ENCODE assay signal across 9 cellular contexts in the genomic region with DNA sequence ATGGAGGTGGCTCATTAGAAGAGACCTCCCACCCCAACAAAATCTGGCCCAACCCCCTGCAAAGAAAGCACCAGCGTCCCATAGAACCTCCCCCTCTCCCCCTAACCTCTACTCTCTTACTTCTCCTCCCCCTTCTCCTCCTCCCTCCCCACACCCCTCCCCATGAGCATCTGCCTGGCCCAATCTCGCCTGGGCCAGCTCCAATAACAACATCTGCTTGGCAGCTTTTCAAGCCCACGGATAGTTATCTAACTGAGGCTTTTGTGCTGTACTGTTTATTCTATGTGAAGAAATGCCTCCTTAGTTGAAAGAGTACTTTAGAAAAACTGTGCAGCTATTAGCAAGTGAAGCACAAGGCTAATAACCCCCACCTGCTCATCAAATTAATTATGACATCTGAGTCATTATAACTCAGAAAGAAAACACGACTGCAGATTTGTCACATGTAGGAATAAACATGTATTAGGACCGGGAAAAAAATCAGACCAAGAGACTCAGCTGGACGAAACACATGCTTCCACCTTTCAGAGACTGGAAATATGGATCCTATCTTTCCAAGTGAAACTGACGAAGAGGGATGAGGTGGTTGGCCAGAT. TPM values are rescaled to one million over a fixed set of nuclear protein-coding genes. Genes with fewer than 3 reads are reported as not detected.
DNase-seq lines count a peak whose midpoint lies in the region; ATAC-seq and TF ChIP-seq lines count a peak whose summit lies in the region.
"Had no signal": no experiment of that assay in that cellular context is flagged by ENCODE, and none has a peak within 500 bp of the region (broad histone marks: within the 10 kb centered on the region; RNA-seq: fewer than 3 reads in every experiment).

No MANE protein-coding gene starts in this region.

- H3K9me3 ChIP-seq in fibroblast of lung (ENCODE audit: control insufficient read depth, insufficient read depth, low read depth, low read length): no peaks in the 10 kb centered on the region
- H3K9me3 ChIP-seq: lower lobe of right lung had no signal

- H3K79me2 ChIP-seq in fibroblast of lung (ENCODE audit: control insufficient read depth, insufficient read depth, low read length): peaks cover 2% of the 10 kb centered on the region

- H3K27me3 ChIP-seq in fibroblast of lung (ENCODE audit: control insufficient read depth, insufficient read depth, low read length) (no peaks in the 10 kb centered on the region), H7 (ENCODE audit: control insufficient read depth, insufficient read depth, low read length) (no peaks in the 10 kb centered on the region)

- no peaks in the 10 kb centered on the region for H4K20me1 ChIP-seq in fibroblast of lung (ENCODE audit: control insufficient read depth, extremely low read depth, insufficient read depth, low read length)

- H3K36me3 ChIP-seq in fibroblast of lung (ENCODE audit: control insufficient read depth, insufficient read depth, low read length): no peaks in the 10 kb centered on the region
- H3K36me3 ChIP-seq in H7 (replicated peaks; ENCODE audit: control insufficient read depth, insufficient read depth, low read length): no peaks in the 10 kb centered on the region
- H3K36me3 ChIP-seq: lower lobe of right lung had no signal

- peak; percentile 50 for ATAC-seq in omental fat pad (ENCODE audit: low FRiP score)
- no peak for ATAC-seq in HG03039 (IDR thresholded peaks at IDR 0.05; ENCODE audit: unreplicated experiment)

- H2AFZ ChIP-seq in fibroblast of lung (ENCODE audit: low read length): no peak overlapping the region

- DNase-seq in EH (ENCODE audit: low read depth) (peak; percentile 35), NCI-H82 (lab: John Stamatoyannopoulos, UW) (peak; percentile 95), fibroblast of lung (ENCODE audit: low read depth in 2 of 2) (peak; percentile 90 to 92), omental fat pad (ENCODE audit: low spot score) (no peak), AG20443 (ENCODE audit: low spot score) (no peak), H7 (no peak)
- no peak for DNase-seq in stimulated activated CD4-positive, alpha-beta T cell treated with anti-CD3 and anti-CD28 coated beads, Interleukin-2, amount 100 ng/mL, for 24 hours
- DNase-seq: lower lobe of right lung had no signal

- H3K9ac ChIP-seq in fibroblast of lung (ENCODE audit: insufficient read depth, low read length): no peak overlapping the region

- H3K4me3 ChIP-seq in fibroblast of lung (replicated peaks in 1 of 4; ENCODE audit: control extremely low read depth in 1 of 4, insufficient read depth in 1 of 4, low read depth in 3 of 4, low read length in 4 of 4) (peak overlapping the region in 1 of 4 experiments; percentile 20), H7 (ENCODE audit: insufficient read depth, low read depth, low read length) (no peak overlapping the region)
- H3K4me3 ChIP-seq: lower lobe of right lung had no signal

- H3K4me2 ChIP-seq in fibroblast of lung (ENCODE audit: extremely low read depth, insufficient read depth, low read length): peak overlapping the region; percentile 72

- TF ChIP-seq CTCF in fibroblast of lung (conservative IDR thresholded peaks at IDR 0.05 in 1 of 2, IDR thresholded peaks at IDR 0.05 in 1 of 2; ENCODE audit: low read depth in 1 of 2, low read length in 2 of 2) (no peak), omental fat pad (IDR thresholded peaks at IDR 0.05) (no peak)

- H3K27ac ChIP-seq in fibroblast of lung (ENCODE audit: insufficient read depth, low read length): no peak overlapping the region
- H3K27ac ChIP-seq: lower lobe of right lung had no signal

- peaks cover 13% of the 10 kb centered on the region for H3K4me1 ChIP-seq in fibroblast of lung (ENCODE audit: control insufficient read depth, extremely low read depth, insufficient read depth, low read length)

RNA-seq across cellular contexts. Expression of a gene that starts 42.8 kb away (rescaled TPM):
- total RNA-seq in fibroblast of lung (36.3 and 56.0 TPM in 2 replicates), omental fat pad (100 to 1,000 TPM in 3 of 4 donors, 10 to 100 TPM in 1; 55.1 to 265 (median 106) TPM)
- 29.3 and 46.5 TPM in 2 replicates for polyA plus RNA-seq in fibroblast of lung
- 17.0 and 20.4 TPM in 2 replicates for polyA plus RNA-seq in fibroblast of lung (2012)
- polyA minus RNA-seq in fibroblast of lung (ENCODE audit: low replicate concordance): 69.4 and 157 TPM in 2 replicates
- 3.7 and 5.0 TPM in 2 replicates for total RNA-seq in H7 (2014; rRNA removed; shearing (Covaris generic))

Comparison
In these comparisons a context has a peak if more than half of its experiments do, and no peak if none do; other contexts are left out.
1. DNase-seq: peak in EH (single experiment), NCI-H82 (single experiment) and fibroblast of lung (2 of 2); none in omental fat pad (single experiment), AG20443 (single experiment), H7 (single experiment) and stimulated activated CD4-positive, alpha-beta T cell treated with anti-CD3 and anti-CD28 coated beads, Interleukin-2, amount 100 ng/mL, for 24 hours (0 of 2).